ENCODE assay signal across 1 cellular context in genomic region chr4:108620933-108621905, GRCh38.
TF ChIP-seq lines count a peak whose summit lies in the region.

No MANE protein-coding gene starts in this region.

TF ChIP-seq in H1, 55 proteins besides CTCF, POLR2A, EP300 and RAD21:
- peak; percentile 50; the same call in 1 of the 2 replicates for TF ChIP-seq POLR2AphosphoS5 (IDR thresholded peaks at IDR 0.05; ENCODE audit: low read depth, low read length)
- TF ChIP-seq EGR1 (IDR thresholded peaks at IDR 0.05; ENCODE audit: borderline replicate concordance, low read depth, low read length), result no peak
- TF ChIP-seq CBX5 (IDR thresholded peaks at IDR 0.05; ENCODE audit: low read depth, low read length), result no peak
- TF ChIP-seq ASH2L (IDR thresholded peaks at IDR 0.05; ENCODE audit: low read length), result peak; percentile 45
- TF ChIP-seq KDM5A (IDR thresholded peaks at IDR 0.05; ENCODE audit: low read length), result 0 out of 2 replicates have a peak, but pooled peaks have one; percentile 4
- TF ChIP-seq, protein P1, sequence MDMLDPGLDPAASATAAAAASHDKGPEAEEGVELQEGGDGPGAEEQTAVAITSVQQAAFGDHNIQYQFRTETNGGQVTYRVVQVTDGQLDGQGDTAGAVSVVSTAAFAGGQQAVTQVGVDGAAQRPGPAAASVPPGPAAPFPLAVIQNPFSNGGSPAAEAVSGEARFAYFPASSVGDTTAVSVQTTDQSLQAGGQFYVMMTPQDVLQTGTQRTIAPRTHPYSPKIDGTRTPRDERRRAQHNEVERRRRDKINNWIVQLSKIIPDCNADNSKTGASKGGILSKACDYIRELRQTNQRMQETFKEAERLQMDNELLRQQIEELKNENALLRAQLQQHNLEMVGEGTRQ (IDR thresholded peaks at IDR 0.05; ENCODE audit: low read length), result no peak
- TF ChIP-seq TAF1 (IDR thresholded peaks at IDR 0.05; ENCODE audit: low read depth, low read length), result no peak
